17 cellular contexts compared by ENCODE assay signal in the genomic region with DNA sequence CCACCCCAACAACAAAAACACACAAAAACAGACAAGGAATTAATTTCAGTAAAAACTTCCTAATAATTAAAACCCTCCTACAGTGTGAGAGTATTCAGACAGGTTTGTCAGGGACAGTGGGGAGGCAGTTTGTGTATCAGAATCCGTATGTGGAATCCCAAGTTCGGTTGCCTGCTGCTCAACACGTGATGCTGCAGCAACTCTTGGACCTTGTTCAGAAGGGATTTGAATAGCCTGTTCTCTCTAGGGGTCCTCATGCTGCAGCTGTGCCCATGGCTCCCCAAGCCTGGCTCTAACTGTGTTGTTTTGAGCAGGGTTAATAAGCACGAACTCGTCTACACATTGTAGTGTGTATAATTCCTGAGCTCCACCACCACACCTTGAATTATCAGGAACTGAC.
"Had no signal": no experiment of that assay in that cellular context is flagged by ENCODE, and none has a peak within 500 bp of the region (broad histone marks: within the 10 kb centered on the region; RNA-seq: fewer than 3 reads in every experiment).

No MANE protein-coding gene starts in this region.

- H3K27me3 Mint-ChIP-seq: naive thymus-derived CD4-positive, alpha-beta T cell; stimulated activated memory B cell treated with anti-CD40 and anti-IgM and Interleukin-4, amounts not matched to agents 10 μg/mL and 1 μg/mL and 100 μg/mL, for 72 hours; stimulated activated naive CD8-positive, alpha-beta T cell treated with anti-CD3 and anti-CD28 coated beads, Interleukin-15, Interleukin-2, amounts not matched to agents 100 ng/mL and 50 ng/mL, for 24 hours had no signal

- H3K27ac Mint-ChIP-seq: nephron progenitor cell; stimulated activated memory B cell treated with anti-CD40 and anti-IgM and Interleukin-4, amounts not matched to agents 10 μg/mL and 1 μg/mL and 100 μg/mL, for 72 hours; stimulated activated naive CD8-positive, alpha-beta T cell treated with anti-CD3 and anti-CD28 coated beads, Interleukin-15, Interleukin-2, amounts not matched to agents 100 ng/mL and 50 ng/mL, for 24 hours had no signal

- H3K4me3 ChIP-seq: coronary artery, spleen, thoracic aorta, transverse colon had no signal

- H3K27ac ChIP-seq: coronary artery, spleen, thoracic aorta, transverse colon had no signal

- ATAC-seq: naive thymus-derived CD4-positive, alpha-beta T cell; sciatic nerve; stimulated activated memory B cell treated with anti-CD40 and anti-IgM and Interleukin-4, amounts not matched to agents 10 μg/mL and 1 μg/mL and 100 μg/mL, for 72 hours had no signal

- H3K27me3 ChIP-seq: dorsolateral prefrontal cortex, spleen, transverse colon had no signal

- H3K36me3 ChIP-seq: thoracic aorta, transverse colon had no signal

- DNase-seq: effector CD8-positive, alpha-beta T cell; foreskin melanocyte; kidney glomerular epithelial cell; mesendoderm; naive thymus-derived CD4-positive, alpha-beta T cell; nephron progenitor cell; spleen; stimulated activated CD4-positive, alpha-beta T cell treated with anti-CD3 and anti-CD28 coated beads, Interleukin-15, amount 100 ng/mL, for 24 hours; stimulated activated CD4-positive, alpha-beta T cell treated with anti-CD3 and anti-CD28 coated beads, Interleukin-1b, Interleukin-23, amount 100 ng/mL, for 48 hours; stimulated activated CD4-positive, alpha-beta T cell treated with anti-CD3 and anti-CD28 coated beads, Interleukin-4, amount 100 ng/mL, for 24 hours; transverse colon had no signal

- H3K4me3 Mint-ChIP-seq: naive thymus-derived CD4-positive, alpha-beta T cell; nephron progenitor cell; stimulated activated memory B cell treated with anti-CD40 and anti-IgM and Interleukin-4, amounts not matched to agents 10 μg/mL and 1 μg/mL and 100 μg/mL, for 72 hours; stimulated activated naive CD8-positive, alpha-beta T cell treated with anti-CD3 and anti-CD28 coated beads, Interleukin-15, Interleukin-2, amounts not matched to agents 100 ng/mL and 50 ng/mL, for 24 hours had no signal
